ENCODE assay signal across 8 cellular contexts in the genomic region with DNA sequence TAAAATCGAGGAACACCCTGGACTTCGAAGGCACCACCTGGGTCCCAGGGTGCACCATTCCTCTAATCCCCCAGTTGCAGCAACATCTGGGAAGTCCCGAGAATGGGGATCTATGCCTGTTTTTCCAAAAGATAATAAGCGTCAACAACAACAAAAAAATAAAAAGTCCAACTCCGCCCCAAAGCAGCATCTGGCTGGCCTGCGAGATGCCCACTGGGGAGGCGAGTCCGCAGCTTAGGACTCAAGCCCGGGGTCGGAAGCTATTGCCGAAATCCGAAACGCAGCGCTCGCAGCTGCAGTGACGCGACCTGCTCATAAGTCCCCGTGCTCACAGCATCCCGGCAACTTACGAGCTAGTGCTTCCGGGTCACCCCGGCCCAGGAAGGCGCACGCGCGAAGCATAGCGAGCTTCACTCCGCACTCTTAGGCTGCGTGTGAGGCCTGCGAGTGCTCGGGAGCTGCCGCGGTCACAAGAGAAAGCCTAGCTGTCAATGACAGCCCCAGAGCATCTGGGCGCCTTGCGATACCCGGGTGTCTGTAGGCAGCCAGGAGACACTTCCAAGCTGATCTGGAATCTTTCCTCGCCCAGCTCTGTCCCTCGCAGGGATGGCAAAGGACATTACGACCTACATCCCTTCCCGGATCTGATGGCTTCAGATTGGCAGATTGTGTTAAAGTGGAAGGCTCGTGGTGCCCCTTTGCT. TPM values are rescaled to one million over a fixed set of nuclear protein-coding genes. Genes with fewer than 3 reads are reported as not detected.
A peak's percentile ranks its signal among the peaks of the same experiment; 100 is the strongest.
DNase-seq lines count a peak whose midpoint lies in the region; ATAC-seq and TF ChIP-seq lines count a peak whose summit lies in the region.

No MANE protein-coding gene starts in this region.

- peaks cover 11% of the 10 kb centered on the region for H3K36me3 Mint-ChIP-seq in CD4-positive, CD25-positive, alpha-beta regulatory T cell
- peaks cover 3% of the 10 kb centered on the region for H3K36me3 Mint-ChIP-seq in activated CD4-positive, alpha-beta memory T cell treated with anti-CD3 and anti-CD28 coated beads for 36 hours

- WGBS in right lobe of liver (ENCODE audit: insufficient coverage, low coverage, low lambda C conversion rate, missing lambda C conversion rate), result under 1% methylated on average over 17 of the region's 41 CpGs

- H3K9me3 Mint-ChIP-seq in CD4-positive, CD25-positive, alpha-beta regulatory T cell, result no peaks in the 10 kb centered on the region
- no peaks in the 10 kb centered on the region for H3K9me3 Mint-ChIP-seq in activated CD4-positive, alpha-beta memory T cell treated with anti-CD3 and anti-CD28 coated beads for 36 hours

- H3K9me3 ChIP-seq in CD4-positive, CD25-positive, alpha-beta regulatory T cell (ENCODE audit: control insufficient read depth in 2 of 2, low read length in 2 of 2), result no peaks in the 10 kb centered on the region
- no peaks in the 10 kb centered on the region for H3K9me3 ChIP-seq in right lobe of liver

- CTCF ChIA-PET in activated CD4-positive, alpha-beta memory T cell treated with anti-CD3 and anti-CD28 coated beads for 36 hours (lab: Charles Lee), result interaction anchor here (0.9 to 1.2 kb wide), 4 partner anchors 10 to 25 kb away, joined by 3 to 11 read pairs (median 5); a partner anchor contains a TSS

- intact Hi-C loops in activated CD4-positive, alpha-beta memory T cell treated with anti-CD3 and anti-CD28 coated beads for 36 hours (cut with micrococcal nuclease), result loop anchor here (1.0 to 2.0 kb wide), 4 partner anchors 9 to 70 kb away; a partner anchor contains a TSS
- intact Hi-C loops in dorsolateral prefrontal cortex (cut with DNase I) (loop anchor here (1.0 to 2.0 kb wide), 2 partner anchors 17 to 22 kb away; a partner anchor contains a TSS), right lobe of liver (cut with DNase I) (no loop called here)

- peaks cover 0 to 23% (median 10%) of the 10 kb centered on the region in 4 donors for H3K4me1 Mint-ChIP-seq in CD4-positive, CD25-positive, alpha-beta regulatory T cell
- H3K4me1 Mint-ChIP-seq in activated CD4-positive, alpha-beta memory T cell treated with anti-CD3 and anti-CD28 coated beads for 36 hours (ENCODE audit: low read depth), result peaks cover 10% of the 10 kb centered on the region

- TF ChIP-seq POLR2A in right lobe of liver (IDR thresholded peaks at IDR 0.05), result peak; percentile 96

- POLR2A ChIA-PET in activated CD4-positive, alpha-beta memory T cell treated with anti-CD3 and anti-CD28 coated beads for 36 hours (lab: Charles Lee), result interaction anchor here (0.7 to 1.8 kb wide), 9 partner anchors 9 to 117 kb away, joined by 3 to 62 read pairs (median 8); a partner anchor contains a TSS

- H3K27ac ChIP-seq in CD4-positive, CD25-positive, alpha-beta regulatory T cell (ENCODE audit: insufficient read depth, low read length, poor library complexity, severe bottlenecking), result peak overlapping the region; percentile 96
- H3K27ac ChIP-seq in dorsolateral prefrontal cortex (peak overlapping the region; percentile 77 to 99 (median 95)), right lobe of liver (peak overlapping the region; percentile 74 to 92 (median 75))

- H3K27ac Mint-ChIP-seq in CD4-positive, CD25-positive, alpha-beta regulatory T cell, result peak overlapping the region; percentile 97 to 99 (median 99)
- peak overlapping the region; percentile 97 for H3K27ac Mint-ChIP-seq in activated CD4-positive, alpha-beta memory T cell treated with anti-CD3 and anti-CD28 coated beads for 36 hours

- peaks cover 9% of the 10 kb centered on the region for H3K27me3 Mint-ChIP-seq in CD4-positive, CD25-positive, alpha-beta regulatory T cell
- no peaks in the 10 kb centered on the region for H3K27me3 Mint-ChIP-seq in activated CD4-positive, alpha-beta memory T cell treated with anti-CD3 and anti-CD28 coated beads for 36 hours

- peaks cover 14% of the 10 kb centered on the region for H3K4me1 ChIP-seq in CD4-positive, CD25-positive, alpha-beta regulatory T cell (ENCODE audit: control insufficient read depth, insufficient read depth, low read length, poor library complexity, severe bottlenecking)
- H3K4me1 ChIP-seq in right lobe of liver, result peaks cover 0 to 12% (median 0%) of the 10 kb centered on the region in 4 donors

- no peaks in the 10 kb centered on the region for H3K27me3 ChIP-seq in CD4-positive, CD25-positive, alpha-beta regulatory T cell (ENCODE audit: control insufficient read depth, insufficient read depth, low read length)
- H3K27me3 ChIP-seq in dorsolateral prefrontal cortex (no peaks in the 10 kb centered on the region), right lobe of liver (no peaks in the 10 kb centered on the region)

- peak; percentile 92 to 98 (median 95) for DNase-seq in CD4-positive, CD25-positive, alpha-beta regulatory T cell
- peak; percentile 98 for DNase-seq in NCI-H82 (lab: John Stamatoyannopoulos, UW)
- DNase-seq in activated CD4-positive, alpha-beta memory T cell treated with anti-CD3 and anti-CD28 coated beads for 36 hours, result peak; percentile 97
- DNase-seq in dorsolateral prefrontal cortex, result peak; percentile 95 to 98 (median 97)
- DNase-seq in right lobe of liver, result peak; percentile 95 to 98 (median 97)
- DNase-seq in stimulated activated CD4-positive, alpha-beta T cell treated with anti-CD3 and anti-CD28 coated beads, Interleukin-4, amount 100 ng/mL, for 24 hours, result peak; percentile 96

- H3K4me3 ChIP-seq in CD4-positive, CD25-positive, alpha-beta regulatory T cell (ENCODE audit: low read depth, low read length), result peak overlapping the region; percentile 92
- peak overlapping the region; percentile 58 to 99 (median 80) for H3K4me3 ChIP-seq in dorsolateral prefrontal cortex
- H3K4me3 ChIP-seq in right lobe of liver, result peak overlapping the region; percentile 54 to 64 (median 62)

- peak in 22 of 56 donors; percentile 4 to 48 (median 28) for TF ChIP-seq CTCF in dorsolateral prefrontal cortex (IDR thresholded peaks at IDR 0.05 in 54 of 56, conservative IDR thresholded peaks at IDR 0.05 in 2 of 56; ENCODE audit: low read depth in 1 of 56, partially characterized antibody in 56 of 56)
- no peak for TF ChIP-seq CTCF in right lobe of liver (IDR thresholded peaks at IDR 0.05)

- H3K4me3 Mint-ChIP-seq in CD4-positive, CD25-positive, alpha-beta regulatory T cell, result peak overlapping the region; percentile 90 to 98 (median 92)
- H3K4me3 Mint-ChIP-seq in activated CD4-positive, alpha-beta memory T cell treated with anti-CD3 and anti-CD28 coated beads for 36 hours, result peak overlapping the region; percentile 89

- H3K36me3 ChIP-seq in CD4-positive, CD25-positive, alpha-beta regulatory T cell (ENCODE audit: control insufficient read depth, insufficient read depth, low read length), result peaks cover 10% of the 10 kb centered on the region
- H3K36me3 ChIP-seq in right lobe of liver, result peaks cover 0 to 6% (median 1%) of the 10 kb centered on the region in 4 donors

- ATAC-seq in CD4-positive, CD25-positive, alpha-beta regulatory T cell (ENCODE audit: low read depth in 2 of 2), result peak; percentile 100
- ATAC-seq in GM19438 (IDR thresholded peaks at IDR 0.05; ENCODE audit: low read depth, unreplicated experiment) (peak; percentile 97), HG03571 (IDR thresholded peaks at IDR 0.05; ENCODE audit: unreplicated experiment) (peak; percentile 99), right lobe of liver (peak; percentile 100)

RNA-seq across cellular contexts. Expression of a gene that starts 9.9 kb away (rescaled TPM):
- 38.3 TPM for total RNA-seq in CD4-positive, CD25-positive, alpha-beta regulatory T cell
- polyA plus RNA-seq in CD4-positive, CD25-positive, alpha-beta regulatory T cell, result 10 to 100 TPM; 12.7 to 20.2 (median 17.8) TPM
- 10 to 100 TPM; 26.7 to 29.1 TPM for total RNA-seq in activated CD4-positive, alpha-beta memory T cell treated with anti-CD3 and anti-CD28 coated beads for 36 hours
- total RNA-seq in dorsolateral prefrontal cortex (10 to 100 TPM; 20.9 to 41.3 (median 32.8) TPM), right lobe of liver (10 to 100 TPM; 10.7 to 13.9 (median 12.7) TPM)

RNA-seq across cellular contexts. Expression of a gene that starts 16.6 kb away (rescaled TPM):
- total RNA-seq in CD4-positive, CD25-positive, alpha-beta regulatory T cell, result 3.7 TPM
- 10 to 100 TPM in 3 of 4 donors, 1 to 10 TPM in 1; 8.1 to 13.6 (median 12.0) TPM for polyA plus RNA-seq in CD4-positive, CD25-positive, alpha-beta regulatory T cell
- 10 to 100 TPM; 14.4 to 16.2 TPM for total RNA-seq in activated CD4-positive, alpha-beta memory T cell treated with anti-CD3 and anti-CD28 coated beads for 36 hours
- 10 to 100 TPM in 75 of 120 experiments, 1 to 10 TPM in 45; 4.0 to 22.3 (median 11.3) TPM for total RNA-seq in dorsolateral prefrontal cortex
- total RNA-seq in right lobe of liver, result 10 to 100 TPM; 11.6 to 22.0 (median 14.7) TPM

RNA-seq across cellular contexts. Expression of a gene that starts 21.9 kb away (rescaled TPM):
- 72.8 TPM for total RNA-seq in CD4-positive, CD25-positive, alpha-beta regulatory T cell
- 10 to 100 TPM; 22.6 to 37.6 (median 29.7) TPM for polyA plus RNA-seq in CD4-positive, CD25-positive, alpha-beta regulatory T cell
- total RNA-seq in activated CD4-positive, alpha-beta memory T cell treated with anti-CD3 and anti-CD28 coated beads for 36 hours, result 10 to 100 TPM; 39.3 to 42.1 TPM
- 10 to 100 TPM; 25.4 to 46.5 (median 34.6) TPM for total RNA-seq in dorsolateral prefrontal cortex
- 10 to 100 TPM; 14.1 to 20.5 (median 17.4) TPM for total RNA-seq in right lobe of liver

Comparison
In these comparisons a context has a peak if more than half of its experiments do, and no peak if none do; other contexts are left out.
1. Peak in every context shown above with its lines: DNase-seq, ATAC-seq, H3K4me3 ChIP-seq and H3K27ac ChIP-seq.
2. intact Hi-C loops: an anchor here in activated CD4-positive, alpha-beta memory T cell treated with anti-CD3 and anti-CD28 coated beads for 36 hours (1.0 to 2.0 kb wide) and dorsolateral prefrontal cortex (1.0 to 2.0 kb wide); none called in right lobe of liver.